In genomic region chr11:57639321-57640067, GRCh38 we compare ENCODE assay signal across 8 cellular contexts. TPM values are rescaled to one million over a fixed set of nuclear protein-coding genes. Genes with fewer than 3 reads are reported as not detected.
A peak's percentile ranks its signal among the peaks of the same experiment; 100 is the strongest.
DNase-seq lines count a peak whose midpoint lies in the region; ATAC-seq lines count a peak whose summit lies in the region.

No MANE protein-coding gene starts in this region.

- H3K36me3 Mint-ChIP-seq in CD4-positive, alpha-beta memory T cell, result no peaks in the 10 kb centered on the region

- H3K9me3 ChIP-seq in CD4-positive, alpha-beta memory T cell (ENCODE audit: control insufficient read depth in 1 of 2, low read length in 2 of 2), result no peaks in the 10 kb centered on the region
- no peaks in the 10 kb centered on the region for H3K9me3 ChIP-seq in MG63
- no peaks in the 10 kb centered on the region for H3K9me3 ChIP-seq in muscle layer of duodenum (ENCODE audit: control insufficient read depth in 1 of 2, low read length in 2 of 2)

- no peak overlapping the region for H3K27ac ChIP-seq in CD4-positive, alpha-beta memory T cell (ENCODE audit: low read depth, low read length)
- no peak overlapping the region for H3K27ac ChIP-seq in muscle layer of duodenum (ENCODE audit: low read length)

- peak overlapping the region in 1 of 2 donors; percentile 61 for H3K4me3 ChIP-seq in CD4-positive, alpha-beta memory T cell (ENCODE audit: low read length in 2 of 2)
- H3K4me3 ChIP-seq in MG63 (peak overlapping the region; percentile 83), muscle layer of duodenum (ENCODE audit: low read depth in 1 of 2, low read length in 2 of 2) (peak overlapping the region; percentile 87 to 91)

- CTCF ChIA-PET in CD4-positive, alpha-beta memory T cell (lab: Charles Lee; ENCODE audit: partially characterized antibody), result interaction anchor here (0.6 to 8.0 kb wide), 11 partner anchors 8 to 294 kb away, joined by 3 to 181 read pairs (median 20); partner anchors contain the start of gene UBE2L6

- no peaks in the 10 kb centered on the region for H3K36me3 ChIP-seq in CD4-positive, alpha-beta memory T cell (ENCODE audit: insufficient read depth, low read length)
- H3K36me3 ChIP-seq in MG63 (peaks cover 2% of the 10 kb centered on the region), muscle layer of duodenum (ENCODE audit: control insufficient read depth in 1 of 2, insufficient read depth in 2 of 2, low read length in 2 of 2) (no peaks in the 10 kb centered on the region)

- H3K9me3 Mint-ChIP-seq in CD4-positive, alpha-beta memory T cell, result no peaks in the 10 kb centered on the region

- peaks cover 22 to 35% of the 10 kb centered on the region in 2 donors for H3K27me3 Mint-ChIP-seq in CD4-positive, alpha-beta memory T cell

- H3K4me1 Mint-ChIP-seq in CD4-positive, alpha-beta memory T cell, result peaks cover 3 to 16% (median 8%) of the 10 kb centered on the region in 4 donors

- POLR2A ChIA-PET in CD4-positive, alpha-beta memory T cell (lab: Charles Lee; ENCODE audit: partially characterized antibody), result interaction anchor here (1.0 to 4.1 kb wide), 3 partner anchors 9 to 71 kb away, joined by 3 to 20 read pairs (median 6); partner anchors contain the start of genes CLP1, UBE2L6 and YPEL4

- peaks cover 19% of the 10 kb centered on the region for H3K4me1 ChIP-seq in CD4-positive, alpha-beta memory T cell (ENCODE audit: insufficient read depth, low read length)
- H3K4me1 ChIP-seq in muscle layer of duodenum (ENCODE audit: control insufficient read depth in 1 of 2, insufficient read depth in 2 of 2, low read length in 2 of 2), result peaks cover under 1 to 35% of the 10 kb centered on the region in 2 donors

- H3K4me3 Mint-ChIP-seq in CD4-positive, alpha-beta memory T cell, result peak overlapping the region; percentile 82 to 91 (median 88)

- intact Hi-C loops in CD4-positive, alpha-beta memory T cell (cut with micrococcal nuclease), result loop anchor here (10.0 kb wide), 1 partner anchor 885 kb away; no protein-coding TSS in a partner anchor
- intact Hi-C loops in left colon (cut with DNase I, micrococcal nuclease), result loop anchor here in 1 of 2 donors (5.0 to 10.0 kb wide), 3 partner anchors 67 to 295 kb away; no protein-coding TSS in a partner anchor

- H3K27ac Mint-ChIP-seq in CD4-positive, alpha-beta memory T cell, result no peak overlapping the region

- H3K27me3 ChIP-seq in CD4-positive, alpha-beta memory T cell (ENCODE audit: insufficient read depth, low read length), result peaks cover 13% of the 10 kb centered on the region
- no peaks in the 10 kb centered on the region for H3K27me3 ChIP-seq in MG63
- H3K27me3 ChIP-seq in muscle layer of duodenum (ENCODE audit: low read depth, low read length), result peaks cover 6% of the 10 kb centered on the region

- ATAC-seq in HG03378 (IDR thresholded peaks at IDR 0.05; ENCODE audit: unreplicated experiment) (no peak), left colon (no peak), GM19324 (IDR thresholded peaks at IDR 0.05; ENCODE audit: low FRiP score, unreplicated experiment) (no peak)

- DNase-seq in CD4-positive, alpha-beta memory T cell, result no peak
- DNase-seq in MG63 (peak; percentile 38), cerebellar cortex (ENCODE audit: low spot score) (peak; percentile 92), AG20443 (ENCODE audit: low spot score) (no peak), left colon (no peak)

RNA-seq across cellular contexts. Expression of gene YPEL4, which starts 10.2 kb away (rescaled TPM):
- total RNA-seq in CD4-positive, alpha-beta memory T cell, result 10 to 100 TPM; 11.8 to 12.6 TPM
- polyA plus RNA-seq in CD4-positive, alpha-beta memory T cell, result under 1 TPM in 1 of 2 donors, not detected in 1; 0.23 TPM
- not detected in 2 replicates for total RNA-seq in MG63 (2014; rRNA removed; shearing (Covaris generic); ENCODE audit: low replicate concordance)
- total RNA-seq in left colon, result 1 to 10 TPM in 1 of 2 donors, under 1 TPM in 1; 0.58 to 1.2 TPM

RNA-seq across cellular contexts. Expression of gene CLP1, which starts 18.1 kb away (rescaled TPM):
- total RNA-seq in CD4-positive, alpha-beta memory T cell, result 10 to 100 TPM; 14.1 to 16.0 TPM
- 10 to 100 TPM in 1 of 2 donors, 1 to 10 TPM in 1; 9.6 to 22.5 TPM for polyA plus RNA-seq in CD4-positive, alpha-beta memory T cell
- 16.8 and 27.4 TPM in 2 replicates for total RNA-seq in MG63 (2014; rRNA removed; shearing (Covaris generic); ENCODE audit: low replicate concordance)
- total RNA-seq in left colon, result 10 to 100 TPM; 11.4 to 11.8 TPM

RNA-seq across cellular contexts. Expression of gene ZDHHC5, which starts 28.4 kb away (rescaled TPM):
- total RNA-seq in CD4-positive, alpha-beta memory T cell, result 10 to 100 TPM; 73.2 to 75.8 TPM
- 10 to 100 TPM; 30.4 to 44.6 TPM for polyA plus RNA-seq in CD4-positive, alpha-beta memory T cell
- total RNA-seq in MG63 (2014; rRNA removed; shearing (Covaris generic); ENCODE audit: low replicate concordance), result 30.5 and 33.3 TPM in 2 replicates
- total RNA-seq in left colon, result 10 to 100 TPM; 74.4 to 90.6 TPM

RNA-seq across cellular contexts. Expression of gene SERPING1, which starts 42.0 kb away (rescaled TPM):
- not detected for total RNA-seq in CD4-positive, alpha-beta memory T cell
- polyA plus RNA-seq in CD4-positive, alpha-beta memory T cell, result not detected
- total RNA-seq in MG63 (2014; rRNA removed; shearing (Covaris generic); ENCODE audit: low replicate concordance), result 0.22 and 0.26 TPM in 2 replicates
- total RNA-seq in left colon, result 10 to 100 TPM; 34.6 to 78.6 TPM

Comparison
In these comparisons a context has a peak if more than half of its experiments do, and no peak if none do; other contexts are left out.
1. DNase-seq: peak in MG63 (single experiment) and cerebellar cortex (single experiment); none in CD4-positive, alpha-beta memory T cell (0 of 5), AG20443 (single experiment) and left colon (0 of 2).
2. RNA of gene YPEL4, which starts 10.2 kb away (total RNA-seq): 11.8 to 12.6 TPM in CD4-positive, alpha-beta memory T cell; 0.58 to 1.2 TPM in left colon and not detected in MG63; every median in the first group is over 4 times any median in the second.